6 cellular contexts compared by ENCODE assay signal in genomic region chr15:93282808-93283207, GRCh38.
"Had no signal": no experiment of that assay in that cellular context is flagged by ENCODE, and none has a peak within 500 bp of the region (broad histone marks: within the 10 kb centered on the region; RNA-seq: fewer than 3 reads in every experiment).

No MANE protein-coding gene starts in this region.

- FAIRE-seq: HTR-8/SVneo, K562 had no signal

- H3K27ac ChIP-seq: HL-60 had no signal

- ATAC-seq: K562 had no signal

- H3K4me3 ChIP-seq: K562 had no signal

- H3K36me3 Mint-ChIP-seq: IgD-negative memory B cell had no signal

- H3K4me1 Mint-ChIP-seq: IgD-negative memory B cell had no signal

- H3K4me3 Mint-ChIP-seq: IgD-negative memory B cell had no signal

- DNase-seq: IMR-90, KBM-7 had no signal
